ENCODE assay signal across 8 cellular contexts in genomic region chr3:149657796-149658443, GRCh38. TPM values are rescaled to one million over a fixed set of nuclear protein-coding genes. Genes with fewer than 3 reads are reported as not detected.
DNase-seq lines count a peak whose midpoint lies in the region; ATAC-seq, FAIRE-seq and TF ChIP-seq lines count a peak whose summit lies in the region.

WWTR1 (minus strand) TSS chr3:149658025; CDS start chr3:149657306, 719 bp downstream.

- CTCF ChIA-PET in Panc1 (lab: Charles Lee), result interaction anchor here (1.7 kb wide), 1 partner anchor 150 kb away, joined by 8 read pairs; no protein-coding TSS in a partner anchor

- TF ChIP-seq CTCF in Panc1 (IDR thresholded peaks at IDR 0.05), result no peak
- no peak for TF ChIP-seq CTCF in astrocyte (IDR thresholded peaks at IDR 0.05; ENCODE audit: insufficient read depth, low read depth, low read length)
- no peak for TF ChIP-seq CTCF in left ventricle myocardium inferior (IDR thresholded peaks at IDR 0.05; ENCODE audit: borderline replicate concordance)
- peak; percentile 4 for TF ChIP-seq CTCF in parathyroid adenoma (IDR thresholded peaks at IDR 0.05)

- TF ChIP-seq POLR2A in GM19099 (IDR thresholded peaks at IDR 0.05; ENCODE audit: extremely low read depth, insufficient read length, low read depth), result peak; percentile 41

- peaks cover 11% of the 10 kb centered on the region for H3K36me3 Mint-ChIP-seq in astrocyte (ENCODE audit: low read depth, unreplicated experiment)

- in situ Hi-C loops in Panc1 (cut with HindIII; ENCODE audit: low pct_unique_long_range_greater_than_20kb, low sequenced_read_pairs), result no loop called here

- H3K4me1 ChIP-seq in Panc1 (ENCODE audit: control insufficient read depth, insufficient read depth, low read length) (peaks cover 47% of the 10 kb centered on the region), astrocyte (ENCODE audit: insufficient read depth, low read length) (peaks cover 35% of the 10 kb centered on the region), left ventricle myocardium inferior (peaks cover 71% of the 10 kb centered on the region), parathyroid adenoma (no peaks in the 10 kb centered on the region)

- FAIRE-seq in astrocyte (lab: Jason Lieb, UNC), result no peak

- DNase-seq in CD1c-positive myeloid dendritic cell (ENCODE audit: extremely low spot score) (peak; percentile 15), Panc1 (ENCODE audit: low read depth, low spot score) (peak; percentile 91), astrocyte (ENCODE audit: low read depth) (peak; percentile 93), left ventricle myocardium inferior (peak; percentile 95), middle frontal gyrus (ENCODE audit: extremely low spot score, low spot score) (no peak)

- H3K4me2 ChIP-seq in astrocyte (ENCODE audit: low read length) (peak within 1 kb of the TSS; percentile 91), parathyroid adenoma (ENCODE audit: low read length) (peak within 1 kb of the TSS; percentile 94)

- no peaks in the 10 kb centered on the region for H3K9me3 Mint-ChIP-seq in astrocyte (ENCODE audit: unreplicated experiment)

- H3K36me3 ChIP-seq in Panc1 (ENCODE audit: control insufficient read depth, insufficient read depth, low read length) (peaks cover 15% of the 10 kb centered on the region; the same call in 1 of the 2 replicates), astrocyte (ENCODE audit: insufficient read depth, low read length) (peaks cover 14% of the 10 kb centered on the region), left ventricle myocardium inferior (peaks cover 5% of the 10 kb centered on the region), parathyroid adenoma (ENCODE audit: control insufficient read depth, insufficient read depth, low read length) (no peaks in the 10 kb centered on the region)

- H3K27me3 ChIP-seq in Panc1 (ENCODE audit: control insufficient read depth, insufficient read depth, low read length) (no peaks in the 10 kb centered on the region), astrocyte (ENCODE audit: insufficient read depth, low read length) (no peaks in the 10 kb centered on the region), left ventricle myocardium inferior (ENCODE audit: low read depth) (no peaks in the 10 kb centered on the region), parathyroid adenoma (ENCODE audit: control insufficient read depth, insufficient read depth, low read length) (no peaks in the 10 kb centered on the region)

- H3K27ac Mint-ChIP-seq in astrocyte (ENCODE audit: unreplicated experiment), result peak within 1 kb of the TSS; percentile 95

- H3K79me2 ChIP-seq in astrocyte (ENCODE audit: insufficient read depth, low read length) (peaks cover 49% of the 10 kb centered on the region), parathyroid adenoma (peaks cover 5% of the 10 kb centered on the region)

- POLR2A ChIA-PET in Panc1 (lab: Charles Lee), result interaction anchor here (0.6 to 1.5 kb wide), 15 partner anchors 9 to 690 kb away, joined by 3 to 15 read pairs (median 3); no protein-coding TSS in a partner anchor

- H3K9ac ChIP-seq in astrocyte (ENCODE audit: low read length) (peak within 1 kb of the TSS; percentile 97), parathyroid adenoma (peak within 1 kb of the TSS; percentile 24)

- no peaks in the 10 kb centered on the region for H3K9me3 ChIP-seq in Panc1 (ENCODE audit: control insufficient read depth, insufficient read depth, low read depth, low read length)
- no peaks in the 10 kb centered on the region for H3K9me3 ChIP-seq in astrocyte (ENCODE audit: insufficient read depth, low read depth, low read length)
- no peaks in the 10 kb centered on the region for H3K9me3 ChIP-seq in left ventricle myocardium inferior (replicated peaks)
- no peaks in the 10 kb centered on the region for H3K9me3 ChIP-seq in parathyroid adenoma (ENCODE audit: control insufficient read depth, low read length)

- peak within 1 kb of the TSS; percentile 85 to 87 for H3K4me3 ChIP-seq in Panc1 (ENCODE audit: low read depth in 2 of 2, low read length in 2 of 2)
- H3K4me3 ChIP-seq in astrocyte (ENCODE audit: insufficient read depth, low read depth, low read length), result peak within 1 kb of the TSS; percentile 77
- peak within 1 kb of the TSS; percentile 78 for H3K4me3 ChIP-seq in left ventricle myocardium inferior
- peak within 1 kb of the TSS; percentile 94 for H3K4me3 ChIP-seq in parathyroid adenoma (ENCODE audit: low read depth, low read length)

- H3K4me1 Mint-ChIP-seq in astrocyte (ENCODE audit: low read depth, unreplicated experiment), result peaks cover 34% of the 10 kb centered on the region

- intact Hi-C loops in Panc1 (cut with micrococcal nuclease; ENCODE audit: unreplicated experiment) (loop anchor here (2.0 to 10.0 kb wide), 3 partner anchors 59 to 113 kb away; no protein-coding TSS in a partner anchor), left ventricle myocardium inferior (cut with micrococcal nuclease) (loop anchor here (10.0 kb wide), 1 partner anchor 83 kb away; no protein-coding TSS in a partner anchor)

- no peaks in the 10 kb centered on the region for H3K27me3 Mint-ChIP-seq in astrocyte (ENCODE audit: low read depth, unreplicated experiment)

- H2AFZ ChIP-seq in astrocyte (ENCODE audit: low read depth, low read length) (peak within 1 kb of the TSS; percentile 77), parathyroid adenoma (peak within 1 kb of the TSS; percentile 87)

- H3K4me3 Mint-ChIP-seq in astrocyte (ENCODE audit: unreplicated experiment), result peak within 1 kb of the TSS; percentile 98

- BruUV-seq in Panc1 (replicated peaks; lab: Mats Ljungman, UMichigan), result no TSS peak

- H4K20me1 ChIP-seq in astrocyte (ENCODE audit: insufficient read depth, low read length), result peaks cover 41% of the 10 kb centered on the region

- peak within 1 kb of the TSS; percentile 91 for H3K27ac ChIP-seq in Panc1 (ENCODE audit: low read length)
- H3K27ac ChIP-seq in astrocyte (ENCODE audit: low read depth, low read length), result peak within 1 kb of the TSS; percentile 91
- H3K27ac ChIP-seq in left ventricle myocardium inferior (replicated peaks), result peak within 1 kb of the TSS; percentile 100
- peak within 1 kb of the TSS; percentile 90 for H3K27ac ChIP-seq in parathyroid adenoma

- peak; percentile 55 for ATAC-seq in HG03139 (IDR thresholded peaks at IDR 0.05; ENCODE audit: unreplicated experiment)
- peak; percentile 84 for ATAC-seq in Panc1

RNA-seq across cellular contexts. Expression of gene WWTR1, which starts in this region (rescaled TPM):
- total RNA-seq in Panc1 (2021; ENCODE audit: unreplicated experiment) (298 TPM), astrocyte (94.3 and 105 TPM in 2 replicates), left ventricle myocardium inferior (39.1 TPM)
- 335 TPM for polyA plus RNA-seq in Panc1 (2012; ENCODE audit: insufficient read length)
